In the genomic region with DNA sequence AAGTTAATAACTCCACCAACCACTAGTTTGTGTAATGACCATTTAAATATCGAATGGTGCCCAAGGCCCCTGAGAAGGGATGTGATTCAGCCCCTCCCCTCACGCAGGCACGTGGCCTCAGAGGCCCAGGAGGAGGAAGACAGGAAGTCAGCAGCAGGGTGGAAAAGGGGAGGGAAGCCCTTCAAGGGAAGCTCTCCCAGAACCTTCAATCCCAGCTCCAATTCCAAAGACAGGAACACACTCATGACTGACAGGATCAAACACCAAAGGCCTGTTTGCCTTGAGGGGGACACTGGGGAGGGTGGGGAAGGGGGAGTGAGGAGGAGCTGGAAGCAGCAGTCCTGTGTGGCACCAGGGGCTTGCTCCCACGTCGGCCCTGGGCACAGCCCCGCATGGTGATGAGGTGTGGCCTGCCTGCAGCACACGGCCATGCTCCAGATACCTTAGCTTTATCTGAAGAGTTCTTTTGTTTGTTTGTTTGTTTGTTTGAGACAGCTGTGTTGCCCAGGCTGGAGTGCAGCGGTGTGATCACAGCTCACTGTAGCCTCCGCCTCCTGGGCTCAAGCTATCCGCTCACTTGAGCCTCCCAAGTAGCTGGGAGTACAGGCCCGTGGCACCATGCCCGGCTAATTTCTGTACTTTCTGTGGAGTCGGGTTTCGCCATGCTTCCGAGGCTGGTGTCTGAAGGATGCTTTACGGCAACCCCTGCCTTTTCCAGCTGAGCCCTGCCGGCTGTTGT, we compare ENCODE assay signal across 8 cellular contexts.
DNase-seq lines count a peak whose midpoint lies in the region; ATAC-seq and TF ChIP-seq lines count a peak whose summit lies in the region.

No MANE protein-coding gene starts in this region.

- H3K4me1 Mint-ChIP-seq in activated naive CD8-positive, alpha-beta T cell treated with anti-CD3 and anti-CD28 coated beads for 36 hours = peaks cover 91% of the 10 kb centered on the region

- H3K27ac ChIP-seq in uterus (peak overlapping the region in 1 of 2 donors; percentile 22), prostate gland (no peak overlapping the region)

- no peak for TF ChIP-seq CTCF in uterus (IDR thresholded peaks at IDR 0.05)
- TF ChIP-seq CTCF in prostate gland (IDR thresholded peaks at IDR 0.05) = no peak

- WGBS in prostate gland = 52% methylated on average over 17 of the region's 17 CpGs

- H3K27me3 ChIP-seq in uterus (no peaks in the 10 kb centered on the region), prostate gland (replicated peaks; ENCODE audit: insufficient read depth) (no peaks in the 10 kb centered on the region)

- H3K4me3 ChIP-seq in uterus = no peak overlapping the region
- H3K4me3 ChIP-seq in prostate gland = no peak overlapping the region

- no peaks in the 10 kb centered on the region for H3K9me3 ChIP-seq in uterus
- H3K9me3 ChIP-seq in prostate gland = no peaks in the 10 kb centered on the region

- peaks cover 14 to 34% of the 10 kb centered on the region in 2 donors for H3K4me1 ChIP-seq in uterus
- peaks cover 24% of the 10 kb centered on the region for H3K4me1 ChIP-seq in prostate gland (replicated peaks)

- peak overlapping the region; percentile 11 for H3K4me3 Mint-ChIP-seq in activated naive CD8-positive, alpha-beta T cell treated with anti-CD3 and anti-CD28 coated beads for 36 hours

- H3K9me3 Mint-ChIP-seq in activated naive CD8-positive, alpha-beta T cell treated with anti-CD3 and anti-CD28 coated beads for 36 hours = no peaks in the 10 kb centered on the region

- ATAC-seq in HG02623 (IDR thresholded peaks at IDR 0.05; ENCODE audit: unreplicated experiment) = no peak

- peak overlapping the region; percentile 82 for H3K27ac Mint-ChIP-seq in activated naive CD8-positive, alpha-beta T cell treated with anti-CD3 and anti-CD28 coated beads for 36 hours

- H3K36me3 ChIP-seq in uterus (no peaks in the 10 kb centered on the region), prostate gland (no peaks in the 10 kb centered on the region)

- intact Hi-C loops in uterus (cut with DNase I; ENCODE audit: low total_unique reads) (loop anchor here (10.0 kb wide), 1 partner anchor 182 kb away; a partner anchor contains a TSS), prostate gland (cut with DNase I) (loop anchor here (10.0 kb wide), 1 partner anchor 78 kb away; no protein-coding TSS in a partner anchor)

- TF ChIP-seq POLR2A in uterus (IDR thresholded peaks at IDR 0.05) = no peak
- no peak for TF ChIP-seq POLR2A in prostate gland (IDR thresholded peaks at IDR 0.05)

- no peaks in the 10 kb centered on the region for H3K27me3 Mint-ChIP-seq in activated naive CD8-positive, alpha-beta T cell treated with anti-CD3 and anti-CD28 coated beads for 36 hours

- peak; percentile 81 for DNase-seq in DMS79 (lab: John Stamatoyannopoulos, UW)
- peak; percentile 55 for DNase-seq in NCI-H2029 treated with DMSO at 0.1 percent for 48 hours (lab: John Stamatoyannopoulos, UW)
- DNase-seq in activated naive CD8-positive, alpha-beta T cell treated with anti-CD3 and anti-CD28 coated beads for 36 hours = no peak
- DNase-seq in iPS-NIHi11 (ENCODE audit: low spot score) = peak; percentile 83
- DNase-seq in uterus = peak; percentile 62 to 79
- no peak for DNase-seq in prostate gland (ENCODE audit: low spot score)
- no peak for DNase-seq in cerebellar nuclear complex (lab: John Stamatoyannopoulos, UW)

- H3K36me3 Mint-ChIP-seq in activated naive CD8-positive, alpha-beta T cell treated with anti-CD3 and anti-CD28 coated beads for 36 hours = peaks cover 36% of the 10 kb centered on the region

Comparison
In these comparisons a context has a peak if more than half of its experiments do, and no peak if none do; other contexts are left out.
1. DNase-seq: peak in DMS79 (single experiment), NCI-H2029 treated with DMSO at 0.1 percent for 48 hours (single experiment), iPS-NIHi11 (single experiment) and uterus (2 of 2); none in activated naive CD8-positive, alpha-beta T cell treated with anti-CD3 and anti-CD28 coated beads for 36 hours (single experiment), prostate gland (single experiment) and cerebellar nuclear complex (0 of 2).